In the genomic region with DNA sequence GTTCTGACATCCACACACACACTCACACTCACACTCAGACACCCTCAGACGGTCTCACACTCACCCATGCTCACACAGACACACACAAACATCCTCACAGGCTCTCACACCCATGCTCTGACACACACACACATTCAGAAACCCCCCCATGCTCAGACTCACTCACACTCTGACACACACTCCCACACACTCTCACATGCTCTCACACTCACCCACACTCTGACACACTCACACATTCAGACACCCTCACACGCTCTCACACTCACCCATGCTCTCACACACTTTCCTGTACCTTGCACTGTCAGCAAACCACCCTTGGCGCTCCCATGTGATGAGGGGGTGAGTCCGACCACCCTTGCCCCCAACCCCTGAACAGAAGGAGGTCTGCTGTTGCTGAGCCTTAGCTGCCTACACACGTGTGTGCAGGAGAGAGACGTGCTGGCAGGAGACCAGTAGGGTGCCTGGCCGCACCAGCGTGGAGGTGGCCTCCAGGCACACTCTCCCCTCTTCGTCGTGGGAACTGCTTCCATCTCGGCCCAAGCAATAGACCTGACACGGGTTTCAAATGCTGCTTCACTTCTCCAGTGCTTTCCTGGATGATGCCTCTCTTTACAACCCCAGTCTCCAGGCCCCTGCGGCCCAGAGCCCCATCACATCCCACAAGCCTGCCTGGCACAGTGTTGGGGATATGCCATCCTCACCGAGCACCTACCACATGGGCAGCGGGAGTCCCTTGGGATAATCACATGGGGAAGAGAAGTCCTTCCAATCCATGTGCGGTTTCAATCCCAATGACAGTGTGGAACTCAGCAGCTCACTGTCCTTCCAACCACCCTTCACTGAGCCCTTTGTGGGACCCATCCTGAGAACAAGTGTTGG, we compare ENCODE assay signal across 2 cellular contexts.
TF ChIP-seq lines count a peak whose summit lies in the region.

No MANE protein-coding gene starts in this region.

TF ChIP-seq in IMR-90, 13 proteins besides CTCF, POLR2A, EP300 and RAD21:
- TF ChIP-seq CHD1 (IDR thresholded peaks at IDR 0.05; ENCODE audit: low read depth, low read length) (no peak), MAFK (IDR thresholded peaks at IDR 0.05; ENCODE audit: low read depth, low read length) (no peak), FOS (IDR thresholded peaks at IDR 0.05; ENCODE audit: low read depth, low read length) (no peak), NFE2L2 (IDR thresholded peaks at IDR 0.05; ENCODE audit: low read depth, low read length) (no peak), ELK1 (IDR thresholded peaks at IDR 0.05; ENCODE audit: borderline replicate concordance, low read depth, low read length) (no peak), CEBPB (IDR thresholded peaks at IDR 0.05; ENCODE audit: low read depth, low read length) (no peak), MXI1 (IDR thresholded peaks at IDR 0.05; ENCODE audit: borderline replicate concordance, low read depth, low read length) (no peak), RCOR1 (IDR thresholded peaks at IDR 0.05; ENCODE audit: insufficient replicate concordance, low read length) (no peak), SMC3 (IDR thresholded peaks at IDR 0.05; ENCODE audit: low read depth, low read length) (no peak), MAZ (IDR thresholded peaks at IDR 0.05; ENCODE audit: borderline replicate concordance, low read depth, low read length) (no peak), USF2 (IDR thresholded peaks at IDR 0.05; ENCODE audit: low read depth, low read length) (no peak), RFX5 (IDR thresholded peaks at IDR 0.05; ENCODE audit: low read depth, low read length) (no peak), BHLHE40 (IDR thresholded peaks at IDR 0.05; ENCODE audit: low read depth, low read length) (no peak)

TF ChIP-seq in H1, 55 proteins besides CTCF, POLR2A, EP300 and RAD21:
- TF ChIP-seq HDAC2 (IDR thresholded peaks at IDR 0.05; ENCODE audit: borderline replicate concordance in 1 of 2, low read depth in 2 of 2, low read length in 2 of 2) (no peak), EZH2 (IDR thresholded peaks at IDR 0.05; ENCODE audit: low read depth, low read length, severe bottlenecking) (no peak), BRCA1 (IDR thresholded peaks at IDR 0.05; ENCODE audit: low read depth, low read length) (no peak), NRF1 (IDR thresholded peaks at IDR 0.05; ENCODE audit: low read depth, low read length) (no peak), USF2 (IDR thresholded peaks at IDR 0.05; ENCODE audit: low read length) (no peak), EGR1 (IDR thresholded peaks at IDR 0.05; ENCODE audit: borderline replicate concordance, low read depth, low read length) (no peak), SP1 (IDR thresholded peaks at IDR 0.05; ENCODE audit: low read depth, low read length) (no peak), KDM4A (IDR thresholded peaks at IDR 0.05; ENCODE audit: low read depth, low read length, severe bottlenecking) (no peak), RNF2 (IDR thresholded peaks at IDR 0.05; ENCODE audit: borderline replicate concordance, low read depth, low read length, missing control alignments, poor library complexity, severe bottlenecking) (no peak), TAF7 (optimal IDR thresholded peaks at IDR 0.05; ENCODE audit: borderline replicate concordance, low read depth, low read length) (no peak), MAX (IDR thresholded peaks at IDR 0.05) (no peak), SRF (IDR thresholded peaks at IDR 0.05; ENCODE audit: low read depth, low read length) (no peak), YY1 (IDR thresholded peaks at IDR 0.05; ENCODE audit: low read depth, low read length) (no peak), TCF12 (IDR thresholded peaks at IDR 0.05; ENCODE audit: low read depth, low read length) (no peak), CREB1 (IDR thresholded peaks at IDR 0.05) (no peak), CTBP2 (IDR thresholded peaks at IDR 0.05; ENCODE audit: borderline replicate concordance, insufficient read depth, insufficient read length, low read length) (no peak)
- TF ChIP-seq, protein P1, sequence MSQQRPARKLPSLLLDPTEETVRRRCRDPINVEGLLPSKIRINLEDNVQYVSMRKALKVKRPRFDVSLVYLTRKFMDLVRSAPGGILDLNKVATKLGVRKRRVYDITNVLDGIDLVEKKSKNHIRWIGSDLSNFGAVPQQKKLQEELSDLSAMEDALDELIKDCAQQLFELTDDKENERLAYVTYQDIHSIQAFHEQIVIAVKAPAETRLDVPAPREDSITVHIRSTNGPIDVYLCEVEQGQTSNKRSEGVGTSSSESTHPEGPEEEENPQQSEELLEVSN (IDR thresholded peaks at IDR 0.05) = no peak
